6 cellular contexts compared by ENCODE assay signal in the genomic region with DNA sequence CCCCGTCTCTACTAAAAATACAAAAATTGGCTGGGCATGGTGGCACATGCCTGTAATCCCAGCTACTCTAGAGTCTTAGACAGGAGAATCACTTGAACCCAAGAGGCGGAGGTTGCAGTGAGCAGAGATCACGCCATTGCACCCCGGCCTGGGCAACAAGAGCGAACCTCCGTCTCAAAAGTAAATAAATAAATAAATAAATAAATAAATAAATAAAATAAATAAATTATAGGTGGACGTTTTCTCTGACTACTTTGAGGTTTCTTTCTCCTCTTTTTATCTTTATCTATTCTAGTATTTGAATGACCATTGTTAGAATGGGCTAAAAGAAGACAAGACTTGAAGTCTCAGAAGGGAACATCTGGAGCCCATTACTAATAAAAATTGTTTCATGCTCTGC. TPM values are rescaled to one million over a fixed set of nuclear protein-coding genes. Genes with fewer than 3 reads are reported as not detected.
"Had no signal": no experiment of that assay in that cellular context is flagged by ENCODE, and none has a peak within 500 bp of the region (broad histone marks: within the 10 kb centered on the region; RNA-seq: fewer than 3 reads in every experiment).

No MANE protein-coding gene starts in this region.

RNA-seq across cellular contexts. Expression of a gene that starts 54.8 kb away (rescaled TPM):
- total RNA-seq: activated B cell treated with CpG ODN at 0.5 μM for 24 hours; activated CD4-positive, alpha-beta memory T cell treated with anti-CD3 and anti-CD28 coated beads, Interleukin-2, amount 10 ng/mL, durations not matched to agents 7 days and 5 days; activated CD4-positive, alpha-beta T cell treated with anti-CD3 and anti-CD28 coated beads, Interleukin-2, amount 10 ng/mL, durations not matched to agents 7 days and 5 days; activated CD8-positive, alpha-beta memory T cell treated with anti-CD3 and anti-CD28 coated beads, Interleukin-2, amount 10 ng/mL, durations not matched to agents 7 days and 5 days; activated CD8-positive, alpha-beta T cell treated with anti-CD3 and anti-CD28 coated beads, Interleukin-2, amount 10 ng/mL, durations not matched to agents 7 days and 5 days; T-helper 17 cell had no signal
